In genomic region chr2:16012626-16013501, GRCh38 we compare ENCODE assay signal across 12 cellular contexts.
DNase-seq lines count a peak whose midpoint lies in the region; ATAC-seq, FAIRE-seq and TF ChIP-seq lines count a peak whose summit lies in the region.
"Had no signal": no experiment of that assay in that cellular context is flagged by ENCODE, and none has a peak within 500 bp of the region (broad histone marks: within the 10 kb centered on the region; RNA-seq: fewer than 3 reads in every experiment).

No MANE protein-coding gene starts in this region.

- no peaks in the 10 kb centered on the region for H3K4me1 Mint-ChIP-seq in osteocyte (ENCODE audit: unreplicated experiment)
- H3K4me1 Mint-ChIP-seq: B cell had no signal

- no peak overlapping the region for H3K4me3 ChIP-seq in bronchial epithelial cell (ENCODE audit: low read depth, low read length)

- no peaks in the 10 kb centered on the region for H3K9me3 Mint-ChIP-seq in osteocyte (ENCODE audit: unreplicated experiment)

- peak; percentile 7 for FAIRE-seq in bronchial epithelial cell (lab: Jason Lieb, UNC)

- DNase-seq in COLO668 (lab: John Stamatoyannopoulos, UW; ENCODE audit: unreplicated experiment) (peak; percentile 91), NCI-H1092 treated with DMSO at 0.1 percent for 48 hours (lab: John Stamatoyannopoulos, UW) (peak; percentile 70), bronchial epithelial cell (ENCODE audit: low read depth) (peak; percentile 65), midbrain (lab: John Stamatoyannopoulos, UW) (peak; percentile 68), GM13976 (ENCODE audit: low spot score) (no peak), SK-N-DZ (ENCODE audit: low spot score) (no peak), osteocyte (ENCODE audit: extremely low spot score, unreplicated experiment) (no peak)
- DNase-seq: activated effector memory CD4-positive, alpha-beta T cell treated with anti-CD3 and anti-CD28 coated beads, Interleukin-2, amount 50 U/mL, for 16 hours; NCI-H226; T-helper 9 cell had no signal

- peaks cover 2% of the 10 kb centered on the region for H3K27me3 ChIP-seq in bronchial epithelial cell (ENCODE audit: control insufficient read depth, insufficient read depth, low read length)

- no peaks in the 10 kb centered on the region for H3K27me3 Mint-ChIP-seq in osteocyte (ENCODE audit: unreplicated experiment)

- ATAC-seq in HG03025 (IDR thresholded peaks at IDR 0.05; ENCODE audit: low FRiP score, unreplicated experiment): no peak

- no peaks in the 10 kb centered on the region for H3K36me3 ChIP-seq in bronchial epithelial cell (ENCODE audit: control insufficient read depth, insufficient read depth, low read length)

- in situ Hi-C loops in GM13976 (cut with MboI; ENCODE audit: low sequenced_read_pairs, unreplicated experiment): no loop called here

- H3K36me3 Mint-ChIP-seq in osteocyte (ENCODE audit: unreplicated experiment): no peaks in the 10 kb centered on the region

- H3K27ac Mint-ChIP-seq in osteocyte (ENCODE audit: unreplicated experiment): no peak overlapping the region
- H3K27ac Mint-ChIP-seq: B cell had no signal

- TF ChIP-seq CTCF in bronchial epithelial cell (IDR thresholded peaks at IDR 0.05; ENCODE audit: insufficient read depth, low read length, severe bottlenecking): no peak
- TF ChIP-seq CTCF in GM13976 (IDR thresholded peaks at IDR 0.05; ENCODE audit: borderline replicate concordance, control extremely low read depth, extremely low read depth, insufficient read depth, missing control alignments): no peak
- TF ChIP-seq CTCF in osteocyte (IDR thresholded peaks at IDR 0.05): no peak

- H3K4me3 Mint-ChIP-seq in osteocyte (ENCODE audit: unreplicated experiment): no peak overlapping the region
- H3K4me3 Mint-ChIP-seq: B cell had no signal

Comparison
In these comparisons a context has a peak if more than half of its experiments do, and no peak if none do; other contexts are left out.
1. DNase-seq: peak in COLO668 (single experiment), NCI-H1092 treated with DMSO at 0.1 percent for 48 hours (single experiment), bronchial epithelial cell (single experiment) and midbrain (single experiment); none in GM13976 (single experiment), SK-N-DZ (single experiment) and osteocyte (single experiment).